ENCODE assay signal across 16 cellular contexts in genomic region chr17:19763991-19764390, GRCh38. TPM values are rescaled to one million over a fixed set of nuclear protein-coding genes. Genes with fewer than 3 reads are reported as not detected.
A peak's percentile ranks its signal among the peaks of the same experiment; 100 is the strongest.
DNase-seq lines count a peak whose midpoint lies in the region; TF ChIP-seq lines count a peak whose summit lies in the region.
"Not testable (repeated sequence)": the region's sequence is repeated elsewhere in the genome, so short reads cannot be mapped to it uniquely, and the experiment has no call there.
"Had no signal": no experiment of that assay in that cellular context is flagged by ENCODE, and none has a peak within 500 bp of the region (broad histone marks: within the 10 kb centered on the region; RNA-seq: fewer than 3 reads in every experiment).

No MANE protein-coding gene starts in this region.

- H3K36me3 Mint-ChIP-seq in progenitor cell of endocrine pancreas (ENCODE audit: insufficient read depth): not testable (repeated sequence)

- POLR2A ChIA-PET in RWPE1 (lab: Yijun Ruan, JAX; ENCODE audit: low non-redundant PET): not testable (repeated sequence)

- intact Hi-C loops in cardiac septum (cut with DNase I): loop anchor here (5.0 kb wide), 1 partner anchor 62 kb away; no protein-coding TSS in a partner anchor

- not testable (repeated sequence) for H3K4me1 Mint-ChIP-seq in progenitor cell of endocrine pancreas (ENCODE audit: low read depth)

- not testable (repeated sequence) for H3K9me3 Mint-ChIP-seq in progenitor cell of endocrine pancreas (ENCODE audit: low read depth)

- H3K36me3 ChIP-seq in WERI-Rb-1: not testable (repeated sequence)

- not testable (repeated sequence) for H3K27me3 ChIP-seq in WERI-Rb-1 (ENCODE audit: insufficient read depth, low read depth, severe bottlenecking)

- peak overlapping the region; percentile 13 for H3K27ac Mint-ChIP-seq in progenitor cell of endocrine pancreas

- not testable (repeated sequence) for H3K9me3 ChIP-seq in WERI-Rb-1 (ENCODE audit: severe bottlenecking)

- H3K27me3 Mint-ChIP-seq in progenitor cell of endocrine pancreas: peaks cover 29% of the 10 kb centered on the region

- peak; percentile 6 for DNase-seq in NCI-H524 treated with DMSO at 0.1 percent for 48 hours (lab: John Stamatoyannopoulos, UW)
- DNase-seq in NCI-H82 (lab: John Stamatoyannopoulos, UW): peak; percentile 27
- DNase-seq in RWPE1 (ENCODE audit: low spot score); WERI-Rb-1; progenitor cell of endocrine pancreas (ENCODE audit: low spot score, unreplicated experiment): not testable (repeated sequence)
- DNase-seq in coronary artery (ENCODE audit: low spot score): peak; percentile 36
- peak; percentile 53 for DNase-seq in cardiac septum (ENCODE audit: low spot score)

- TF ChIP-seq CTCF in RWPE1 (conservative IDR thresholded peaks at IDR 0.05; ENCODE audit: low read depth); WERI-Rb-1 (IDR thresholded peaks at IDR 0.05; ENCODE audit: low read depth, low read length); coronary artery (IDR thresholded peaks at IDR 0.05); progenitor cell of endocrine pancreas (IDR thresholded peaks at IDR 0.05; ENCODE audit: unreplicated experiment): not testable (repeated sequence)

- H3K4me3 ChIP-seq in WERI-Rb-1 (ENCODE audit: low read depth, low read length); coronary artery: not testable (repeated sequence)

- CTCF ChIA-PET in RWPE1 (lab: Yijun Ruan, JAX): interaction anchor here (0.6 to 3.4 kb wide), 2 partner anchors 313 to 401 kb away, joined by 4 to 16 read pairs; partner anchors contain the start of gene B9D1

- H3K4me3 Mint-ChIP-seq in progenitor cell of endocrine pancreas (ENCODE audit: low read depth): not testable (repeated sequence)

- H3K27ac ChIP-seq in RWPE1: peak overlapping the region; percentile 30
- H3K27ac ChIP-seq in WERI-Rb-1: peak overlapping the region; percentile 17; the same call in 1 of the 2 replicates
- H3K27ac ChIP-seq in coronary artery: not testable (repeated sequence)

RNA-seq across cellular contexts. Expression of gene ALDH3A1, which starts 15.9 kb away (rescaled TPM):
- total RNA-seq in cardiac septum (0.24 TPM), progenitor cell of endocrine pancreas (0.75 and 1.0 TPM in 2 replicates)
- total RNA-seq: A673; B cell; CD4-positive, alpha-beta memory T cell; CD4-positive, alpha-beta T cell; CD4-positive, CD25-positive, alpha-beta regulatory T cell; CD8-positive, alpha-beta memory T cell; CD8-positive, alpha-beta T cell; Daoy had no signal

RNA-seq across cellular contexts. Expression of gene SLC47A2, which starts 47.6 kb away (rescaled TPM):
- not detected for total RNA-seq in cardiac septum
- total RNA-seq in progenitor cell of endocrine pancreas: not detected in 2 replicates
- total RNA-seq: A673; B cell; Calu3; CD4-positive, alpha-beta memory T cell; CD4-positive, alpha-beta T cell; CD4-positive, CD25-positive, alpha-beta regulatory T cell; CD8-positive, alpha-beta memory T cell; CD8-positive, alpha-beta T cell; Daoy had no signal
